In the genomic region with DNA sequence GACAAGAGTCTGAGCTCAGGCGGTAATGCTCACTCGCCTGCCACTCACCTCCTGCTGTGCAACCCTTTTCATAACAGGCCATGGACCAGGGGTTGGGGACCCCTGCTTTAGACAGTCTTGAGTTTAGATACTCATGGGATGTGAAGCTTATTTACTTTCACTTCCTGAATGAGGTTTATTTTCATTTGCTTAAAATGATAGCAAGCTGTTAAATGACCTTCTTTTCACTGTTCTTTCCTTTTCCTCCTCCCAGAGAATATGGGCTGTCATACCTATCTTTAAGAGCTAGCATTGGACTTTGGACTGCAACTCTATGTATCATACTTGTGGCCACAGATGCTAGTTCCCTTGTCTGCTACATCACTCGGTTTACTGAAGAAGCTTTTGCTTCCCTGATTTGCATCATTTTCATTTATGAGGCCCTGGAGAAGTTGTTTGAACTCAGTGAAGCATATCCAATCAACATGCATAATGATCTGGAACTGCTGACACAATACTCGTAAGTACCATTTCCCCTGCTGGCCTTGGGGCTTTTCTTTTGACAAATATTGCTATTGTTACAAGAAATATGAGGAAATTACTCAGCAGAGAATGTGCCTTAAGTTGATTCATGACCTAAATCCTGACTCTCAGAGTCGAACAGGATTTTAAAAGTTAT, we compare ENCODE assay signal across 8 cellular contexts.
DNase-seq lines count a peak whose midpoint lies in the region; ATAC-seq lines count a peak whose summit lies in the region.

No MANE protein-coding gene starts in this region.

- peak; percentile 96 for ATAC-seq in GM19025 (IDR thresholded peaks at IDR 0.05; ENCODE audit: low read depth, unreplicated experiment)
- ATAC-seq in HG03103 (IDR thresholded peaks at IDR 0.05; ENCODE audit: low read depth, unreplicated experiment) = peak; percentile 87

- DNase-seq in COLO829 (ENCODE audit: low spot score) (peak; percentile 54), NCI-H774 (lab: John Stamatoyannopoulos, UW) (peak; percentile 9), germinal center (ENCODE audit: low spot score) (peak; percentile 20), SHP77 treated with DMSO at 0.1 percent for 48 hours (lab: John Stamatoyannopoulos, UW) (no peak), 8988T (no peak)
- no peak for DNase-seq in stimulated activated CD4-positive, alpha-beta T cell treated with anti-CD3 and anti-CD28 coated beads, Interleukin-2, amount 100 ng/mL, for 24 hours

Comparison
In these comparisons a context has a peak if more than half of its experiments do, and no peak if none do; other contexts are left out.
1. DNase-seq: peak in COLO829 (single experiment), NCI-H774 (single experiment) and germinal center (single experiment); none in SHP77 treated with DMSO at 0.1 percent for 48 hours (single experiment), stimulated activated CD4-positive, alpha-beta T cell treated with anti-CD3 and anti-CD28 coated beads, Interleukin-2, amount 100 ng/mL, for 24 hours (0 of 2) and 8988T (single experiment).